ENCODE assay signal across 9 cellular contexts in genomic region chr12:66803972-66804371, GRCh38.
DNase-seq lines count a peak whose midpoint lies in the region; FAIRE-seq and TF ChIP-seq lines count a peak whose summit lies in the region.
"Had no signal": no experiment of that assay in that cellular context is flagged by ENCODE, and none has a peak within 500 bp of the region (broad histone marks: within the 10 kb centered on the region; RNA-seq: fewer than 3 reads in every experiment).

No MANE protein-coding gene starts in this region.

- TF ChIP-seq RAD21 in H1 (IDR thresholded peaks at IDR 0.05 in 1 of 2, conservative IDR thresholded peaks at IDR 0.05 in 1 of 2; ENCODE audit: low read depth in 2 of 2, low read length in 2 of 2), result no peak

- H3K9me3 ChIP-seq in HUES64 (ENCODE audit: insufficient read depth, low read depth, low read length), result no peaks in the 10 kb centered on the region
- H3K9me3 ChIP-seq in H1 (ENCODE audit: insufficient read depth in 2 of 2, low read depth in 1 of 2, low read length in 1 of 2), result no peaks in the 10 kb centered on the region
- H3K9me3 ChIP-seq in BE2C, result no peaks in the 10 kb centered on the region
- H3K9me3 ChIP-seq: suprapubic skin had no signal

- CTCF ChIA-PET in H1 (lab: Charles Lee; ENCODE audit: partially characterized antibody), result no interaction called here

- H2BK120ac ChIP-seq in H1 (replicated peaks; ENCODE audit: low read depth, low read length), result no peak overlapping the region

- H4K91ac ChIP-seq in H1 (replicated peaks; ENCODE audit: insufficient read length, low read length), result no peak overlapping the region

- no peak overlapping the region for H4K5ac ChIP-seq in H1 (ENCODE audit: insufficient read length, low read depth, low read length)

- no peak overlapping the region for H2BK20ac ChIP-seq in H1 (ENCODE audit: low read length)

- 32% methylated on average over 14 of the region's 17 CpGs for WGBS in HUES64
- WGBS in H1 (ENCODE audit: extremely low coverage in 1 of 2, insufficient coverage in 1 of 2, insufficient read length in 1 of 2, insufficient replicate concordance in 2 of 2, low coverage in 1 of 2, low lambda C conversion rate in 2 of 2, missing lambda C conversion rate in 1 of 2), 2 experiments, result 44% methylated on average over 17 of the region's 17 CpGs; no CpG with 5 or more reads in 1 of the 2 experiments

- H3K56ac ChIP-seq in H1 (replicated peaks; ENCODE audit: insufficient read length, low read depth, low read length), result no peak overlapping the region

- no peak overlapping the region for H2BK12ac ChIP-seq in H1 (ENCODE audit: low read depth, low read length)

- POLR2A ChIA-PET in H1 (lab: Charles Lee; ENCODE audit: partially characterized antibody), result no interaction called here

- H2BK5ac ChIP-seq in H1 (ENCODE audit: low read depth, low read length), result no peak overlapping the region

- no peak overlapping the region for H3K23ac ChIP-seq in H1 (ENCODE audit: insufficient read length)

- H3K4me1 ChIP-seq in HUES64 (ENCODE audit: insufficient read depth, low read length) (peaks cover 45% of the 10 kb centered on the region), H1 (replicated peaks in 1 of 4; ENCODE audit: control insufficient read depth in 3 of 4, insufficient read depth in 4 of 4, low read length in 3 of 4) (peaks cover 0 to 16% (median 5%) of the 10 kb centered on the region in 4 experiments), BE2C (no peaks in the 10 kb centered on the region)
- H3K4me1 ChIP-seq: suprapubic skin had no signal

- H3K23me2 ChIP-seq in H1 (ENCODE audit: low read depth, low read length), result no peaks in the 10 kb centered on the region

- no peak overlapping the region for H3K27ac ChIP-seq in HUES64 (ENCODE audit: low read depth, low read length)
- H3K27ac ChIP-seq in H1 (ENCODE audit: low read depth, low read length), result no peak overlapping the region
- H3K27ac ChIP-seq: suprapubic skin had no signal

- H3K79me1 ChIP-seq in H1 (ENCODE audit: low read depth, low read length), result no peaks in the 10 kb centered on the region

- H4K8ac ChIP-seq in H1 (ENCODE audit: extremely low read depth, insufficient read depth, low read length), result no peak overlapping the region

- in situ Hi-C loops in KBM-7 (cut with MboI; ENCODE audit: low pct_unique_long_range_greater_than_20kb, low sequenced_read_pairs), result no loop called here

- no peak overlapping the region for H3K4ac ChIP-seq in H1 (replicated peaks; ENCODE audit: insufficient read length, low read depth, low read length)

- no peak overlapping the region for H3K9ac ChIP-seq in HUES64 (ENCODE audit: low read depth, low read length)
- no peak overlapping the region for H3K9ac ChIP-seq in H1 (replicated peaks in 1 of 4; ENCODE audit: extremely low read depth in 1 of 4, low read depth in 3 of 4, low read length in 3 of 4)

- FAIRE-seq in H1 (lab: Jason Lieb, UNC), result no peak

- peak overlapping the region; percentile 39 to 48 for H3K4me2 ChIP-seq in H1 (ENCODE audit: insufficient read depth in 1 of 2, low read depth in 2 of 2, low read length in 2 of 2)

- DNase-seq in NCI-H524 (lab: John Stamatoyannopoulos, UW), result peak; percentile 12 to 69
- DNase-seq in H1 (ENCODE audit: low read depth in 1 of 2, low spot score in 2 of 2), result no peak
- peak; percentile 16 for DNase-seq in occipital lobe (lab: John Stamatoyannopoulos, UW)
- DNase-seq in BE2C, result no peak
- no peak for DNase-seq in activated naive CD4-positive, alpha-beta T cell treated with Interleukin-2 at 50 U/mL for 16 hours
- DNase-seq in KBM-7, result no peak
- DNase-seq: erythroblast had no signal

- no peak overlapping the region for H3K14ac ChIP-seq in H1 (ENCODE audit: insufficient read length)

- peaks cover 0 to 2% of the 10 kb centered on the region in 2 experiments for H4K20me1 ChIP-seq in H1 (replicated peaks in 1 of 2; ENCODE audit: control insufficient read depth in 1 of 2, insufficient read depth in 2 of 2, low read length in 2 of 2)

- TF ChIP-seq EP300 in H1 (IDR thresholded peaks at IDR 0.05; ENCODE audit: borderline replicate concordance in 1 of 2, low read depth in 2 of 2, low read length in 2 of 2), result no peak

- no peaks in the 10 kb centered on the region for H3K79me2 ChIP-seq in H1 (ENCODE audit: control insufficient read depth in 1 of 2, insufficient read depth in 2 of 2, low read length in 2 of 2)

- H3K4me3 ChIP-seq in HUES64 (ENCODE audit: low read length) (peak overlapping the region; percentile 24; the same call in 1 of the 2 replicates), H1 (ENCODE audit: extremely low read depth in 1 of 4, insufficient read depth in 2 of 4, low read depth in 3 of 4, low read length in 4 of 4) (peak overlapping the region in 1 of 4 experiments; percentile 30; a peak in 2 of 8 replicates), BE2C (ENCODE audit: low read depth, low read length) (no peak overlapping the region)
- H3K4me3 ChIP-seq: suprapubic skin had no signal

- no peak overlapping the region for H2AK5ac ChIP-seq in H1 (ENCODE audit: low read depth, low read length)

- H2BK15ac ChIP-seq in H1 (ENCODE audit: low read length), result no peak overlapping the region

- H3K36me3 ChIP-seq in HUES64 (ENCODE audit: insufficient read depth, low read length), result no peaks in the 10 kb centered on the region
- H3K36me3 ChIP-seq in H1 (ENCODE audit: control insufficient read depth in 2 of 4, insufficient read depth in 4 of 4, low read length in 3 of 4), result no peaks in the 10 kb centered on the region
- H3K36me3 ChIP-seq in BE2C, result no peaks in the 10 kb centered on the region
- H3K36me3 ChIP-seq: suprapubic skin had no signal

- H3K27me3 ChIP-seq in HUES64 (ENCODE audit: insufficient read depth, low read length), result no peaks in the 10 kb centered on the region
- H3K27me3 ChIP-seq in H1 (replicated peaks in 1 of 4; ENCODE audit: control insufficient read depth in 3 of 4, extremely low read depth in 1 of 4, insufficient read depth in 3 of 4, low read length in 3 of 4), result no peaks in the 10 kb centered on the region
- no peaks in the 10 kb centered on the region for H3K27me3 ChIP-seq in BE2C
- H3K27me3 ChIP-seq: suprapubic skin had no signal

- H3K18ac ChIP-seq in H1 (ENCODE audit: extremely low read depth, low read length), result no peak overlapping the region

- H2AFZ ChIP-seq in H1 (ENCODE audit: low read length), result no peak overlapping the region

- TF ChIP-seq CTCF in H1 (IDR thresholded peaks at IDR 0.05; ENCODE audit: control extremely low read depth in 1 of 3, insufficient read depth in 1 of 3, low read depth in 1 of 3, low read length in 3 of 3) (no peak), BE2C (IDR thresholded peaks at IDR 0.05; ENCODE audit: low read depth, low read length) (no peak)

- no peak for TF ChIP-seq POLR2A in H1 (IDR thresholded peaks at IDR 0.05; ENCODE audit: control extremely low read depth in 1 of 2, low read depth in 2 of 2, low read length in 2 of 2)

TF ChIP-seq in H1, 55 proteins besides CTCF, POLR2A, EP300 and RAD21:
- TF ChIP-seq CBX8 (IDR thresholded peaks at IDR 0.05; ENCODE audit: borderline replicate concordance, low read depth, low read length), result no peak
- no peak for TF ChIP-seq CHD1 (IDR thresholded peaks at IDR 0.05; ENCODE audit: low read depth, low read length)
- TF ChIP-seq RXRA (IDR thresholded peaks at IDR 0.05; ENCODE audit: insufficient read depth, low read depth, low read length), result no peak
- TF ChIP-seq RBBP5 (IDR thresholded peaks at IDR 0.05; ENCODE audit: borderline replicate concordance, low read depth, low read length), result no peak
- TF ChIP-seq KDM4A (IDR thresholded peaks at IDR 0.05; ENCODE audit: low read depth, low read length, severe bottlenecking), result no peak
- no peak for TF ChIP-seq ASH2L (IDR thresholded peaks at IDR 0.05; ENCODE audit: low read length)
- no peak for TF ChIP-seq CHD2 (IDR thresholded peaks at IDR 0.05; ENCODE audit: low read length)
- TF ChIP-seq HDAC6 (IDR thresholded peaks at IDR 0.05; ENCODE audit: low read depth, low read length), result no peak
- TF ChIP-seq BCL11A (IDR thresholded peaks at IDR 0.05; ENCODE audit: low read depth in 2 of 2, low read length in 2 of 2), result no peak
- TF ChIP-seq TCF12 (IDR thresholded peaks at IDR 0.05; ENCODE audit: low read depth, low read length), result no peak
- TF ChIP-seq SP2 (IDR thresholded peaks at IDR 0.05; ENCODE audit: low read length), result no peak
- no peak for TF ChIP-seq SIN3A (conservative IDR thresholded peaks at IDR 0.05 in 1 of 2, IDR thresholded peaks at IDR 0.05 in 1 of 2; ENCODE audit: low read depth in 1 of 2, low read length in 2 of 2)
- no peak for TF ChIP-seq MAFK (IDR thresholded peaks at IDR 0.05; ENCODE audit: low read depth, low read length)
- no peak for TF ChIP-seq SUZ12 (IDR thresholded peaks at IDR 0.05; ENCODE audit: low read length)
- no peak for TF ChIP-seq GTF2F1 (IDR thresholded peaks at IDR 0.05; ENCODE audit: borderline replicate concordance, low read depth, low read length)
- TF ChIP-seq E2F6 (IDR thresholded peaks at IDR 0.05), result no peak
- TF ChIP-seq EZH2 (IDR thresholded peaks at IDR 0.05; ENCODE audit: low read depth, low read length, severe bottlenecking), result no peak
- TF ChIP-seq KDM5A (IDR thresholded peaks at IDR 0.05; ENCODE audit: low read length), result no peak
- TF ChIP-seq MAX (IDR thresholded peaks at IDR 0.05), result no peak
- TF ChIP-seq TBP (IDR thresholded peaks at IDR 0.05; ENCODE audit: low read depth, low read length), result no peak

Comparison
In these comparisons a context has a peak if more than half of its experiments do, and no peak if none do; other contexts are left out.
1. DNase-seq: peak in NCI-H524 (2 of 2) and occipital lobe (single experiment); none in H1 (0 of 2), BE2C (single experiment), activated naive CD4-positive, alpha-beta T cell treated with Interleukin-2 at 50 U/mL for 16 hours (single experiment) and KBM-7 (single experiment).